Comparison of ENCODE assay signal across 1 cellular context in the genomic region with DNA sequence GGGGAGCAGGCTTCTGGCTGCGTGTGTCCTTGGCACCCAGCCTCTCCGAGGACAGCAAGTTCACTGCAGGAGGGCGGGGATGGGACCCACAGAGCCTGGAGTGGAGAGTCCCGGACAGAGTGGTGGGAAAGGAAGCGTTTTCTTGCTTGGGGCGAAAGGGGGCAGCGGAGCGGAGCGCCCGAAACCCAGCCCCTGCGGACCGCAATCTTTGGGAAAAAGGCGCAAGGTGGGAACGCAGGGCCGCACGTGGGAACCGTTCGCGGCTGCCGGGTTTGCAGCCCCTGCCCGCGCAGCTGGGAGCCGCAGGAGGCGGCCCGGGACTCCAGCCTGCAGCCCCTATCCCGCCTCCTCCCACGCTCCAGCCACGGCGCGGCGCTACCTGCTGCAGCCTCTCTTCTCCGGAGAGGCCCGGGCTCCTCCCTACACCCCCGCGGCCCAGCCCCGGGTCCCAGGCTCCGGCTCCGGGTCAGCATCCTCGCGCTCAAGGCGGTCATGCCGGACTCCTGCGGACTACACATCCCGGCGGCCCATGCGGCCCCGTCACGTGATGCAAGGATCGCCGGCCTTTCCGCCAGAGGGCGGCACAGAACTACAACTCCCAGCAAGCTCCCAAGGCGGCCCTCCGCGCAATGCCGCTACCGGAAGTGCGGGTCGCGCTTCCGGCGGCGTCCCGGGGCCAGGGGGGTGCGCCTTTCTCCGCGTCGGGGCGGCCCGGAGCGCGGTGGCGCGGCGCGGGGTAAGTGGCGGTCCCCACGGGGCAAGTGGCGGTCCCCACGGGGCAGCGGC.
A peak's percentile ranks its signal among the peaks of the same experiment; 100 is the strongest.
TF ChIP-seq lines count a peak whose summit lies in the region.

Gene NTHL1, minus strand, starts transcription at position 505 of the 786 bp plus-strand sequence. Its CDS starts 11 bp downstream, at position 494.
Gene TSC2, plus strand, starts transcription at position 656 of the 786 bp plus-strand sequence. CDS start 631 bp downstream, outside the sequence.

TF ChIP-seq in HepG2, 621 proteins besides CTCF, POLR2A, EP300 and RAD21 (continued from another document and continues in another):
- no peak; the same call in 1 of the 2 replicates for TF ChIP-seq GFI1 (CRISPR knock-in tag; IDR thresholded peaks at IDR 0.05; ENCODE audit: borderline replicate concordance)
- TF ChIP-seq ZNF484 (CRISPR knock-in tag; IDR thresholded peaks at IDR 0.05; ENCODE audit: borderline replicate concordance, low read depth): no peak
- no peak for TF ChIP-seq NPAS2 (CRISPR knock-in tag; IDR thresholded peaks at IDR 0.05; ENCODE audit: borderline replicate concordance)
- peak; percentile 81 for TF ChIP-seq ZNF136 (CRISPR knock-in tag; IDR thresholded peaks at IDR 0.05; ENCODE audit: low read depth)
- peak; percentile 83 for TF ChIP-seq ERF (CRISPR knock-in tag; IDR thresholded peaks at IDR 0.05)
- no peak for TF ChIP-seq ZBTB43 (CRISPR knock-in tag; conservative IDR thresholded peaks at IDR 0.05)
- no peak for TF ChIP-seq DPF2 (CRISPR knock-in tag; IDR thresholded peaks at IDR 0.05; ENCODE audit: borderline replicate concordance, low read depth)
- no peak for TF ChIP-seq FIP1L1 (IDR thresholded peaks at IDR 0.05; ENCODE audit: borderline replicate concordance, insufficient read depth, low read depth, low read length)
- TF ChIP-seq, protein P1, sequence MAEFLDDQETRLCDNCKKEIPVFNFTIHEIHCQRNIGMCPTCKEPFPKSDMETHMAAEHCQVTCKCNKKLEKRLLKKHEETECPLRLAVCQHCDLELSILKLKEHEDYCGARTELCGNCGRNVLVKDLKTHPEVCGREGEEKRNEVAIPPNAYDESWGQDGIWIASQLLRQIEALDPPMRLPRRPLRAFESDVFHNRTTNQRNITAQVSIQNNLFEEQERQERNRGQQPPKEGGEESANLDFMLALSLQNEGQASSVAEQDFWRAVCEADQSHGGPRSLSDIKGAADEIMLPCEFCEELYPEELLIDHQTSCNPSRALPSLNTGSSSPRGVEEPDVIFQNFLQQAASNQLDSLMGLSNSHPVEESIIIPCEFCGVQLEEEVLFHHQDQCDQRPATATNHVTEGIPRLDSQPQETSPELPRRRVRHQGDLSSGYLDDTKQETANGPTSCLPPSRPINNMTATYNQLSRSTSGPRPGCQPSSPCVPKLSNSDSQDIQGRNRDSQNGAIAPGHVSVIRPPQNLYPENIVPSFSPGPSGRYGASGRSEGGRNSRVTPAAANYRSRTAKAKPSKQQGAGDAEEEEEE (CRISPR knock-in tag; IDR thresholded peaks at IDR 0.05; ENCODE audit: borderline replicate concordance): no peak
- TF ChIP-seq, protein P2, sequence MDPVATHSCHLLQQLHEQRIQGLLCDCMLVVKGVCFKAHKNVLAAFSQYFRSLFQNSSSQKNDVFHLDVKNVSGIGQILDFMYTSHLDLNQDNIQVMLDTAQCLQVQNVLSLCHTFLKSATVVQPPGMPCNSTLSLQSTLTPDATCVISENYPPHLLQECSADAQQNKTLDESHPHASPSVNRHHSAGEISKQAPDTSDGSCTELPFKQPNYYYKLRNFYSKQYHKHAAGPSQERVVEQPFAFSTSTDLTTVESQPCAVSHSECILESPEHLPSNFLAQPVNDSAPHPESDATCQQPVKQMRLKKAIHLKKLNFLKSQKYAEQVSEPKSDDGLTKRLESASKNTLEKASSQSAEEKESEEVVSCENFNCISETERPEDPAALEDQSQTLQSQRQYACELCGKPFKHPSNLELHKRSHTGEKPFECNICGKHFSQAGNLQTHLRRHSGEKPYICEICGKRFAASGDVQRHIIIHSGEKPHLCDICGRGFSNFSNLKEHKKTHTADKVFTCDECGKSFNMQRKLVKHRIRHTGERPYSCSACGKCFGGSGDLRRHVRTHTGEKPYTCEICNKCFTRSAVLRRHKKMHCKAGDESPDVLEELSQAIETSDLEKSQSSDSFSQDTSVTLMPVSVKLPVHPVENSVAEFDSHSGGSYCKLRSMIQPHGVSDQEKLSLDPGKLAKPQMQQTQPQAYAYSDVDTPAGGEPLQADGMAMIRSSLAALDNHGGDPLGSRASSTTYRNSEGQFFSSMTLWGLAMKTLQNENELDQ (CRISPR knock-in tag; IDR thresholded peaks at IDR 0.05; ENCODE audit: borderline replicate concordance): no peak
- no peak; the same call in 1 of the 2 replicates for TF ChIP-seq NRL (CRISPR knock-in tag; IDR thresholded peaks at IDR 0.05; ENCODE audit: borderline replicate concordance)
- TF ChIP-seq CC2D1A (CRISPR knock-in tag; IDR thresholded peaks at IDR 0.05): no peak
- TF ChIP-seq RXRA (CRISPR knock-in tag; IDR thresholded peaks at IDR 0.05): peak; percentile 42
- no peak; the same call in 1 of the 2 replicates for TF ChIP-seq ZNF280D (CRISPR knock-in tag; IDR thresholded peaks at IDR 0.05)
- TF ChIP-seq U2AF2 (IDR thresholded peaks at IDR 0.05; ENCODE audit: low read depth, low read length): no peak
- peak; percentile 86 for TF ChIP-seq KAT8 (CRISPR knock-in tag; IDR thresholded peaks at IDR 0.05)
- TF ChIP-seq ZNF598 (CRISPR knock-in tag; IDR thresholded peaks at IDR 0.05; ENCODE audit: borderline replicate concordance): 0 out of 2 replicates have a peak, but pooled peaks have one; percentile 13
- no peak for TF ChIP-seq DNMT1 (CRISPR knock-in tag; IDR thresholded peaks at IDR 0.05)
- 0 out of 2 replicates have a peak, but pooled peaks have one; percentile 72 for TF ChIP-seq E2F1 (CRISPR knock-in tag; IDR thresholded peaks at IDR 0.05)
- TF ChIP-seq, protein P3, sequence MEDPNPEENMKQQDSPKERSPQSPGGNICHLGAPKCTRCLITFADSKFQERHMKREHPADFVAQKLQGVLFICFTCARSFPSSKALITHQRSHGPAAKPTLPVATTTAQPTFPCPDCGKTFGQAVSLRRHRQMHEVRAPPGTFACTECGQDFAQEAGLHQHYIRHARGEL (CRISPR knock-in tag; IDR thresholded peaks at IDR 0.05): no peak
- no peak for TF ChIP-seq ZNF432 (CRISPR knock-in tag; IDR thresholded peaks at IDR 0.05; ENCODE audit: borderline replicate concordance)
- TF ChIP-seq ZNF660 (CRISPR knock-in tag; IDR thresholded peaks at IDR 0.05; ENCODE audit: borderline replicate concordance, low read depth): no peak
- TF ChIP-seq FOSL2 (CRISPR knock-in tag; IDR thresholded peaks at IDR 0.05): peak; percentile 43; the same call in 1 of the 2 replicates
- no peak; the same call in 1 of the 2 replicates for TF ChIP-seq SNAPC4 (CRISPR knock-in tag; IDR thresholded peaks at IDR 0.05)
- no peak for TF ChIP-seq ATM (IDR thresholded peaks at IDR 0.05; ENCODE audit: borderline replicate concordance)
- no peak for TF ChIP-seq TOPORS (CRISPR knock-in tag; IDR thresholded peaks at IDR 0.05)
- TF ChIP-seq ZNF274 (CRISPR knock-in tag; IDR thresholded peaks at IDR 0.05): 0 out of 2 replicates have a peak, but pooled peaks have one; percentile 52
- peak; percentile 74; the same call in 1 of the 2 replicates for TF ChIP-seq HIC2 (CRISPR knock-in tag; IDR thresholded peaks at IDR 0.05; ENCODE audit: low read depth)
- TF ChIP-seq, protein P4, sequence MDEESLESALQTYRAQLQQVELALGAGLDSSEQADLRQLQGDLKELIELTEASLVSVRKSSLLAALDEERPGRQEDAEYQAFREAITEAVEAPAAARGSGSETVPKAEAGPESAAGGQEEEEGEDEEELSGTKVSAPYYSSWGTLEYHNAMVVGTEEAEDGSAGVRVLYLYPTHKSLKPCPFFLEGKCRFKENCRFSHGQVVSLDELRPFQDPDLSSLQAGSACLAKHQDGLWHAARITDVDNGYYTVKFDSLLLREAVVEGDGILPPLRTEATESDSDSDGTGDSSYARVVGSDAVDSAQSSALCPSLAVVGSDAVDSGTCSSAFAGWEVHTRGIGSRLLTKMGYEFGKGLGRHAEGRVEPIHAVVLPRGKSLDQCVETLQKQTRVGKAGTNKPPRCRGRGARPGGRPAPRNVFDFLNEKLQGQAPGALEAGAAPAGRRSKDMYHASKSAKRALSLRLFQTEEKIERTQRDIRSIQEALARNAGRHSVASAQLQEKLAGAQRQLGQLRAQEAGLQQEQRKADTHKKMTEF (CRISPR knock-in tag; IDR thresholded peaks at IDR 0.05): peak; percentile 83
- no peak for TF ChIP-seq MBD4 (IDR thresholded peaks at IDR 0.05; ENCODE audit: borderline replicate concordance, low read length)
- TF ChIP-seq EED (CRISPR knock-in tag; IDR thresholded peaks at IDR 0.05): 0 out of 2 replicates have a peak, but pooled peaks have one; percentile 0
- no peak for TF ChIP-seq ZNF496 (CRISPR knock-in tag; IDR thresholded peaks at IDR 0.05; ENCODE audit: insufficient replicate concordance)
- peak; percentile 97 for TF ChIP-seq GABPB1 (CRISPR knock-in tag; IDR thresholded peaks at IDR 0.05)
- peak; percentile 28; the same call in 1 of the 2 replicates for TF ChIP-seq KDM3A (CRISPR knock-in tag; IDR thresholded peaks at IDR 0.05; ENCODE audit: low read depth)
- TF ChIP-seq ZNF749 (CRISPR knock-in tag; IDR thresholded peaks at IDR 0.05; ENCODE audit: borderline replicate concordance): no peak
